Comparison of ENCODE assay signal across 9 cellular contexts in the genomic region with DNA sequence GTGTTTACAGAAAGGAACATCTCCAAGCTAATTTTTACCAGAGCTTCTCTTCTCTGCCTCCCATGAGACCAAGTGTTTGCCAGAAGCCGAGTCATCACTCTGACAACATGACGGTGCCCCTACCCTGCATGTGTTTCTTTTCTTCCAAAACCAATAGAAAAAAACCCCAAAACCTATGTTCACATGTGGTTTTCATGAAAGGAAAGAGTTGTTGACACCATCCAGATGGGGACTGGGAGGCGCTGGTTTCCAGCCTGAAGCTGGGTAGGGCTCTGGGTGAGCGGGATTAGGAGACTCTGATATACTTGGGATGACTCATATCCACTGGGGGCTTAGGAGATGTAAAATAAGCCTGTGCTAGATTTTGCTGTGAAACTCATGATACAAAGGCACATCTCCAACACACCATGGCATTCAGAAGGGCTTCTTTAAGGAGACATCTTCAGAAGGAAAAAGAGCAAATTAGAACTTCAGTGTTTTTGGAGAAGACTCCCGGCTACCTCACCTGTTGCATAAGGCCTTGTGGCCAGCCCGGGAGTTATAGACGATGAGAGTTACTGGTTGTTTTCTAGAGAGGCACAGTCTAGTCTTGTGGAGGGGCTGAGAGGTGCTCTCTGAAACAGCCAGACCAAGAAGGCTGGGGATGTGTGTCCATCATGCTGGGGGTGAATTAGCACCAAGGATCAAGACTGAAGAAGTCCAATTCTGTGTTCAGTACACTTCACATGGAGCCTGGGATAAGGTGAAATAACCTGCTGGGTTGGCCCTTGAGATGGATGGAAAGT.
A peak's percentile ranks its signal among the peaks of the same experiment; 100 is the strongest.
DNase-seq lines count a peak whose midpoint lies in the region; ATAC-seq and TF ChIP-seq lines count a peak whose summit lies in the region.
"Had no signal": no experiment of that assay in that cellular context is flagged by ENCODE, and none has a peak within 500 bp of the region (broad histone marks: within the 10 kb centered on the region; RNA-seq: fewer than 3 reads in every experiment).

No MANE protein-coding gene starts in this region.

- H4K5ac ChIP-seq in H9 (ENCODE audit: insufficient read length, low read depth, low read length) = no peak overlapping the region

- H3K79me2 ChIP-seq in OCI-LY1 (ENCODE audit: insufficient read depth, low read length) = no peaks in the 10 kb centered on the region
- no peaks in the 10 kb centered on the region for H3K79me2 ChIP-seq in H9 (ENCODE audit: insufficient read depth, low read length)

- no peaks in the 10 kb centered on the region for H4K20me1 ChIP-seq in OCI-LY1 (ENCODE audit: insufficient read depth, low read length)
- H4K20me1 ChIP-seq in H9 (ENCODE audit: control insufficient read depth, insufficient read depth, insufficient read length) = no peaks in the 10 kb centered on the region

- H2BK5ac ChIP-seq in H9 (ENCODE audit: insufficient read length, low read length) = no peak overlapping the region

- no peaks in the 10 kb centered on the region for H3K36me3 ChIP-seq in OCI-LY1 (ENCODE audit: insufficient read depth, low read length)

- TF ChIP-seq CTCF in OCI-LY1 (IDR thresholded peaks at IDR 0.05; ENCODE audit: low read length) (no peak), natural killer cell (IDR thresholded peaks at IDR 0.05) (no peak), H9 (conservative IDR thresholded peaks at IDR 0.05) (no peak)

- peaks cover 60% of the 10 kb centered on the region for H3K4me1 ChIP-seq in OCI-LY1 (ENCODE audit: insufficient read depth, low read length, severe bottlenecking)
- H3K4me1 ChIP-seq in H9 (ENCODE audit: insufficient read depth, low read length) = no peaks in the 10 kb centered on the region; the same call in 1 of the 2 replicates

- ATAC-seq in GM18499 (IDR thresholded peaks at IDR 0.05; ENCODE audit: insufficient read depth, unreplicated experiment) = peak; percentile 33
- peak; percentile 38 for ATAC-seq in GM21737 (IDR thresholded peaks at IDR 0.05; ENCODE audit: unreplicated experiment)
- ATAC-seq in natural killer cell = no peak

- H2BK20ac ChIP-seq in H9 (ENCODE audit: low read depth, low read length, poor library complexity, severe bottlenecking) = no peak overlapping the region

- H3K27ac ChIP-seq in OCI-LY1 (ENCODE audit: low read depth, low read length, poor library complexity, severe bottlenecking) (peak overlapping the region; percentile 87), H9 (ENCODE audit: insufficient read length, low read depth, low read length) (no peak overlapping the region)

- H4K8ac ChIP-seq in H9 (replicated peaks; ENCODE audit: insufficient read length, low read depth, low read length) = no peak overlapping the region

- H2BK120ac ChIP-seq in H9 (ENCODE audit: low read depth, low read length, poor library complexity, severe bottlenecking) = no peak overlapping the region

- no peak overlapping the region for H2BK12ac ChIP-seq in H9 (ENCODE audit: insufficient read length, low read depth, low read length)

- H3K18ac ChIP-seq in H9 (ENCODE audit: insufficient read length, low read depth, low read length) = no peak overlapping the region

- H3K9ac ChIP-seq in OCI-LY1 (ENCODE audit: low read length) (peak overlapping the region; percentile 21), H9 (ENCODE audit: extremely low read depth, insufficient read length, low read length) (no peak overlapping the region)

- H3K27ac Mint-ChIP-seq in natural killer cell (no peak overlapping the region), H9 (no peak overlapping the region)

- no peak overlapping the region for H3T11ph ChIP-seq in H9 (ENCODE audit: low read length)

- H3K36me3 Mint-ChIP-seq in natural killer cell = no peaks in the 10 kb centered on the region
- no peaks in the 10 kb centered on the region for H3K36me3 Mint-ChIP-seq in H9 (ENCODE audit: insufficient read depth in 1 of 3, low read depth in 3 of 3)

- no peaks in the 10 kb centered on the region for H3K9me2 ChIP-seq in OCI-LY1 (ENCODE audit: low read depth, low read length)

- H3K27me3 Mint-ChIP-seq in natural killer cell (ENCODE audit: low read depth in 2 of 2) (peaks cover 0 to 6% of the 10 kb centered on the region in 2 donors), H9 (ENCODE audit: low read depth) (peaks cover 1% of the 10 kb centered on the region; the same call in 1 of the 2 replicates)

- H3K79me1 ChIP-seq in H9 (ENCODE audit: insufficient read depth, low read depth, low read length, poor library complexity, severe bottlenecking) = no peaks in the 10 kb centered on the region

- H3K4ac ChIP-seq in H9 (ENCODE audit: low read depth, low read length) = no peak overlapping the region

- no peaks in the 10 kb centered on the region for H3K9me3 ChIP-seq in OCI-LY1 (ENCODE audit: low read length)
- no peaks in the 10 kb centered on the region for H3K9me3 ChIP-seq in H9 (ENCODE audit: control insufficient read depth, low read depth, low read length)

- no CpG with 5 or more reads among the region's 7 CpGs for WGBS in H9 (ENCODE audit: extremely low coverage, insufficient read length, low lambda C conversion rate)

- DNase-seq in iris pigment epithelial cell (ENCODE audit: low read depth) (peak; percentile 88), T-helper 9 cell (no peak), natural killer cell (no peak), H9 (no peak)
- no peak for DNase-seq in activated CD4-positive, CD25-positive, alpha-beta regulatory T cell treated with anti-CD3 and anti-CD28 coated beads, Interleukin-2, amount 50 U/mL, for 72 hours
- DNase-seq: NCI-H510A had no signal

- H3K4me2 ChIP-seq in OCI-LY1 (ENCODE audit: low read length) (peak overlapping the region; percentile 31), H9 (ENCODE audit: insufficient read depth, insufficient read length, low read length) (no peak overlapping the region)

- H3K4me3 ChIP-seq in OCI-LY1 (ENCODE audit: low read depth, low read length, poor library complexity, severe bottlenecking) = no peak overlapping the region

- no peak overlapping the region for H3K56ac ChIP-seq in H9 (ENCODE audit: insufficient read length, low read depth, low read length)

- no peak overlapping the region for H4K91ac ChIP-seq in H9 (ENCODE audit: insufficient read length, low read depth, low read length)

- H2AFZ ChIP-seq in OCI-LY1 (ENCODE audit: low read length) (no peak overlapping the region), H9 (ENCODE audit: low read length) (no peak overlapping the region)

- H3K4me1 Mint-ChIP-seq in natural killer cell (peaks cover 0 to 5% of the 10 kb centered on the region in 2 donors), H9 (peaks cover 0 to 4% of the 10 kb centered on the region in 2 experiments; a peak in 1 of 4 replicates)

- no peaks in the 10 kb centered on the region for H3K23me2 ChIP-seq in H9 (ENCODE audit: insufficient read length, low read depth, low read length, poor library complexity, severe bottlenecking)

- H2BK15ac ChIP-seq in H9 (ENCODE audit: low read depth, low read length) = no peak overlapping the region

- H3K27me3 ChIP-seq in OCI-LY1 (ENCODE audit: insufficient read depth, low read length) (no peaks in the 10 kb centered on the region), H9 (ENCODE audit: insufficient read depth, low read length) (no peaks in the 10 kb centered on the region)

- H3F3A ChIP-seq in OCI-LY1 (ENCODE audit: insufficient read depth, low read length) = no peaks in the 10 kb centered on the region; the same call in 1 of the 2 replicates

- no peak overlapping the region for H3K14ac ChIP-seq in H9 (ENCODE audit: insufficient read depth, low read length)

- H3K4me3 Mint-ChIP-seq in natural killer cell = no peak overlapping the region
- H3K4me3 Mint-ChIP-seq in H9 = no peak overlapping the region

- no peak overlapping the region for H3K23ac ChIP-seq in H9 (ENCODE audit: insufficient read length, low read depth, low read length)

- intact Hi-C loops in natural killer cell (cut with micrococcal nuclease) = no loop called here

- H3K9me3 Mint-ChIP-seq in natural killer cell (no peaks in the 10 kb centered on the region), H9 (no peaks in the 10 kb centered on the region; a peak in 1 of 5 replicates)

- H2AK5ac ChIP-seq in H9 (ENCODE audit: insufficient read length, low read length) = no peak overlapping the region

Comparison
In these comparisons a context has a peak if more than half of its experiments do, and no peak if none do; other contexts are left out.
1. ATAC-seq: peak in GM18499 (single experiment) and GM21737 (single experiment); none in natural killer cell (0 of 3).